In the genomic region with DNA sequence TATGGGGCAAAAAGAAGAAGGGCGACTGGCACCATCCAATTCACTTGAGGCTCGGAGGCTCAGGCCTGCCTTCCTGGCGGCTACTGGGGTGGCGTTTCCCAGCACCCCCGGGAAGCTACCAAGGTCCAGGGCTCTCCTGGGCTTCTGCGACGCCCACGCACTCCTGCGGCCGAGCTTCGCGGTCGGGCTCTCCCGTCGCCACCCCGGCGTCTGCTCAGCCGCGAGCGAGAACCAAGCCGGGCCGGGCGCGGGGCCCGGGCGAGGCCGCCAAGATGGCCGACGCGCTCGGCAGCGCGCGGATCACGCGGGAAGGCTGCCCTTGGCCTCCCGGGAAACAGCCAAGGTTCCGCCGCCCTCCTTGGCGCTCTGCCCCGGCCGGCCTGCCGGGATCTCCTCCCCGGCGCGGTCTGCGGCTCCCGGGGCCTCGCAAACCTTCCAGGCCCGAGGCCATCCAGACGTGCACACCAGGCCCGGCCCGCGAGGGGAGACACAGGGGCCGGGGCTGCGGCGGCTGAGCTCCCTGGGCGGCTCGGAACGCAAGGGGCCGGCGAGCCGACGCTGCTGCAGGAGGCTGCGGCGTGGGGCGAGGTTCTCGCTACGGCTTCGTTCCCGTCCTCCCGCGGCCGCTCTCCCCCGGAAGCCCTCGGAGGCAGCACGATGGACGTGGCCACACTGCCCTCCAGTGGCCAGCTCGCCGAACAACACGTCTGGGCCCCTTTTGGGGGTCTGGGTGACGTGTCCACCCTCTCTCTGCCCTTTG, we compare ENCODE assay signal across 1 cellular context.
TF ChIP-seq lines count a peak whose summit lies in the region.

No MANE protein-coding gene starts in this region.

TF ChIP-seq in HepG2, 621 proteins besides CTCF, POLR2A, EP300 and RAD21 (continued from another document and continues in another):
- TF ChIP-seq ZBTB3 (CRISPR knock-in tag; IDR thresholded peaks at IDR 0.05; ENCODE audit: borderline replicate concordance, low read depth) (no peak), SMAD9 (CRISPR knock-in tag; IDR thresholded peaks at IDR 0.05) (no peak), KLF15 (CRISPR knock-in tag; IDR thresholded peaks at IDR 0.05; ENCODE audit: borderline replicate concordance) (no peak), PAX8 (CRISPR knock-in tag; IDR thresholded peaks at IDR 0.05; ENCODE audit: borderline replicate concordance) (0 out of 2 replicates have a peak, but pooled peaks have one; percentile 18), HMG20B (CRISPR knock-in tag; conservative IDR thresholded peaks at IDR 0.05) (no peak), ZBTB38 (CRISPR knock-in tag; IDR thresholded peaks at IDR 0.05) (peak; percentile 95), ZNF841 (CRISPR knock-in tag; IDR thresholded peaks at IDR 0.05; ENCODE audit: borderline replicate concordance) (no peak), ZNF256 (CRISPR knock-in tag; conservative IDR thresholded peaks at IDR 0.05) (no peak), RELA (CRISPR knock-in tag; IDR thresholded peaks at IDR 0.05) (no peak; the same call in 1 of the 2 replicates), IRF2 (CRISPR knock-in tag; IDR thresholded peaks at IDR 0.05) (peak; percentile 71; the same call in 1 of the 2 replicates), ZNF138 (CRISPR knock-in tag; IDR thresholded peaks at IDR 0.05; ENCODE audit: low read depth) (no peak), ZNF746 (CRISPR knock-in tag; IDR thresholded peaks at IDR 0.05) (no peak), FOXK1 (CRISPR knock-in tag; IDR thresholded peaks at IDR 0.05; ENCODE audit: borderline replicate concordance, low read depth) (no peak), HDAC1 (CRISPR knock-in tag; IDR thresholded peaks at IDR 0.05) (peak; percentile 74), ZFP36L1 (CRISPR knock-in tag; IDR thresholded peaks at IDR 0.05) (no peak), SIN3A (IDR thresholded peaks at IDR 0.05; ENCODE audit: borderline replicate concordance, low read depth, low read length) (no peak)
- TF ChIP-seq, protein P1, sequence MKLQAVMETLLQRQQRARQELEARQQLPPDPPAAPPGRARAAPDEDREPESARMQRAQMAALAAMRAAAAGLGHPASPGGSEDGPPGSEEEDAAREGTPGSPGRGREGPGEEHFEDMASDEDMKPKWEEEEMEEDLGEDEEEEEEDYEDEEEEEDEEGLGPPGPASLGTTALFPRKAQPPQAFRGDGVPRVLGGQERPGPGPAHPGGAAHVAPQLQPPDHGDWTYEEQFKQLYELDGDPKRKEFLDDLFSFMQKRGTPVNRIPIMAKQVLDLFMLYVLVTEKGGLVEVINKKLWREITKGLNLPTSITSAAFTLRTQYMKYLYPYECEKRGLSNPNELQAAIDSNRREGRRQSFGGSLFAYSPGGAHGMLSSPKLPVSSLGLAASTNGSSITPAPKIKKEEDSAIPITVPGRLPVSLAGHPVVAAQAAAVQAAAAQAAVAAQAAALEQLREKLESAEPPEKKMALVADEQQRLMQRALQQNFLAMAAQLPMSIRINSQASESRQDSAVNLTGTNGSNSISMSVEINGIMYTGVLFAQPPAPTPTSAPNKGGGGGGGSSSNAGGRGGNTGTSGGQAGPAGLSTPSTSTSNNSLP (IDR thresholded peaks at IDR 0.05; ENCODE audit: low read depth, low read length), result no peak
- TF ChIP-seq, protein P2, sequence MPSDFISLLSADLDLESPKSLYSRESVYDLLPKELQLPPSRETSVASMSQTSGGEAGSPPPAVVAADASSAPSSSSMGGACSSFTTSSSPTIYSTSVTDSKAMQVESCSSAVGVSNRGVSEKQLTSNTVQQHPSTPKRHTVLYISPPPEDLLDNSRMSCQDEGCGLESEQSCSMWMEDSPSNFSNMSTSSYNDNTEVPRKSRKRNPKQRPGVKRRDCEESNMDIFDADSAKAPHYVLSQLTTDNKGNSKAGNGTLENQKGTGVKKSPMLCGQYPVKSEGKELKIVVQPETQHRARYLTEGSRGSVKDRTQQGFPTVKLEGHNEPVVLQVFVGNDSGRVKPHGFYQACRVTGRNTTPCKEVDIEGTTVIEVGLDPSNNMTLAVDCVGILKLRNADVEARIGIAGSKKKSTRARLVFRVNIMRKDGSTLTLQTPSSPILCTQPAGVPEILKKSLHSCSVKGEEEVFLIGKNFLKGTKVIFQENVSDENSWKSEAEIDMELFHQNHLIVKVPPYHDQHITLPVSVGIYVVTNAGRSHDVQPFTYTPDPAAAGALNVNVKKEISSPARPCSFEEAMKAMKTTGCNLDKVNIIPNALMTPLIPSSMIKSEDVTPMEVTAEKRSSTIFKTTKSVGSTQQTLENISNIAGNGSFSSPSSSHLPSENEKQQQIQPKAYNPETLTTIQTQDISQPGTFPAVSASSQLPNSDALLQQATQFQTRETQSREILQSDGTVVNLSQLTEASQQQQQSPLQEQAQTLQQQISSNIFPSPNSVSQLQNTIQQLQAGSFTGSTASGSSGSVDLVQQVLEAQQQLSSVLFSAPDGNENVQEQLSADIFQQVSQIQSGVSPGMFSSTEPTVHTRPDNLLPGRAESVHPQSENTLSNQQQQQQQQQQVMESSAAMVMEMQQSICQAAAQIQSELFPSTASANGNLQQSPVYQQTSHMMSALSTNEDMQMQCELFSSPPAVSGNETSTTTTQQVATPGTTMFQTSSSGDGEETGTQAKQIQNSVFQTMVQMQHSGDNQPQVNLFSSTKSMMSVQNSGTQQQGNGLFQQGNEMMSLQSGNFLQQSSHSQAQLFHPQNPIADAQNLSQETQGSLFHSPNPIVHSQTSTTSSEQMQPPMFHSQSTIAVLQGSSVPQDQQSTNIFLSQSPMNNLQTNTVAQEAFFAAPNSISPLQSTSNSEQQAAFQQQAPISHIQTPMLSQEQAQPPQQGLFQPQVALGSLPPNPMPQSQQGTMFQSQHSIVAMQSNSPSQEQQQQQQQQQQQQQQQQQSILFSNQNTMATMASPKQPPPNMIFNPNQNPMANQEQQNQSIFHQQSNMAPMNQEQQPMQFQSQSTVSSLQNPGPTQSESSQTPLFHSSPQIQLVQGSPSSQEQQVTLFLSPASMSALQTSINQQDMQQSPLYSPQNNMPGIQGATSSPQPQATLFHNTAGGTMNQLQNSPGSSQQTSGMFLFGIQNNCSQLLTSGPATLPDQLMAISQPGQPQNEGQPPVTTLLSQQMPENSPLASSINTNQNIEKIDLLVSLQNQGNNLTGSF (CRISPR knock-in tag; IDR thresholded peaks at IDR 0.05), result no peak
- TF ChIP-seq, protein P3, sequence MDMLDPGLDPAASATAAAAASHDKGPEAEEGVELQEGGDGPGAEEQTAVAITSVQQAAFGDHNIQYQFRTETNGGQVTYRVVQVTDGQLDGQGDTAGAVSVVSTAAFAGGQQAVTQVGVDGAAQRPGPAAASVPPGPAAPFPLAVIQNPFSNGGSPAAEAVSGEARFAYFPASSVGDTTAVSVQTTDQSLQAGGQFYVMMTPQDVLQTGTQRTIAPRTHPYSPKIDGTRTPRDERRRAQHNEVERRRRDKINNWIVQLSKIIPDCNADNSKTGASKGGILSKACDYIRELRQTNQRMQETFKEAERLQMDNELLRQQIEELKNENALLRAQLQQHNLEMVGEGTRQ (IDR thresholded peaks at IDR 0.05; ENCODE audit: low read depth, low read length), result no peak
- TF ChIP-seq, protein P3 (CRISPR knock-in tag; IDR thresholded peaks at IDR 0.05; ENCODE audit: borderline replicate concordance), result no peak
- TF ChIP-seq, protein P4, sequence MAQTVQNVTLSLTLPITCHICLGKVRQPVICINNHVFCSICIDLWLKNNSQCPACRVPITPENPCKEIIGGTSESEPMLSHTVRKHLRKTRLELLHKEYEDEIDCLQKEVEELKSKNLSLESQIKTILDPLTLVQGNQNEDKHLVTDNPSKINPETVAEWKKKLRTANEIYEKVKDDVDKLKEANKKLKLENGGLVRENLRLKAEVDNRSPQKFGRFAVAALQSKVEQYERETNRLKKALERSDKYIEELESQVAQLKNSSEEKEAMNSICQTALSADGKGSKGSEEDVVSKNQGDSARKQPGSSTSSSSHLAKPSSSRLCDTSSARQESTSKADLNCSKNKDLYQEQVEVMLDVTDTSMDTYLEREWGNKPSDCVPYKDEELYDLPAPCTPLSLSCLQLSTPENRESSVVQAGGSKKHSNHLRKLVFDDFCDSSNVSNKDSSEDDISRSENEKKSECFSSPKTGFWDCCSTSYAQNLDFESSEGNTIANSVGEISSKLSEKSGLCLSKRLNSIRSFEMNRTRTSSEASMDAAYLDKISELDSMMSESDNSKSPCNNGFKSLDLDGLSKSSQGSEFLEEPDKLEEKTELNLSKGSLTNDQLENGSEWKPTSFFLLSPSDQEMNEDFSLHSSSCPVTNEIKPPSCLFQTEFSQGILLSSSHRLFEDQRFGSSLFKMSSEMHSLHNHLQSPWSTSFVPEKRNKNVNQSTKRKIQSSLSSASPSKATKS (CRISPR knock-in tag; IDR thresholded peaks at IDR 0.05), result no peak
- TF ChIP-seq, protein P5, sequence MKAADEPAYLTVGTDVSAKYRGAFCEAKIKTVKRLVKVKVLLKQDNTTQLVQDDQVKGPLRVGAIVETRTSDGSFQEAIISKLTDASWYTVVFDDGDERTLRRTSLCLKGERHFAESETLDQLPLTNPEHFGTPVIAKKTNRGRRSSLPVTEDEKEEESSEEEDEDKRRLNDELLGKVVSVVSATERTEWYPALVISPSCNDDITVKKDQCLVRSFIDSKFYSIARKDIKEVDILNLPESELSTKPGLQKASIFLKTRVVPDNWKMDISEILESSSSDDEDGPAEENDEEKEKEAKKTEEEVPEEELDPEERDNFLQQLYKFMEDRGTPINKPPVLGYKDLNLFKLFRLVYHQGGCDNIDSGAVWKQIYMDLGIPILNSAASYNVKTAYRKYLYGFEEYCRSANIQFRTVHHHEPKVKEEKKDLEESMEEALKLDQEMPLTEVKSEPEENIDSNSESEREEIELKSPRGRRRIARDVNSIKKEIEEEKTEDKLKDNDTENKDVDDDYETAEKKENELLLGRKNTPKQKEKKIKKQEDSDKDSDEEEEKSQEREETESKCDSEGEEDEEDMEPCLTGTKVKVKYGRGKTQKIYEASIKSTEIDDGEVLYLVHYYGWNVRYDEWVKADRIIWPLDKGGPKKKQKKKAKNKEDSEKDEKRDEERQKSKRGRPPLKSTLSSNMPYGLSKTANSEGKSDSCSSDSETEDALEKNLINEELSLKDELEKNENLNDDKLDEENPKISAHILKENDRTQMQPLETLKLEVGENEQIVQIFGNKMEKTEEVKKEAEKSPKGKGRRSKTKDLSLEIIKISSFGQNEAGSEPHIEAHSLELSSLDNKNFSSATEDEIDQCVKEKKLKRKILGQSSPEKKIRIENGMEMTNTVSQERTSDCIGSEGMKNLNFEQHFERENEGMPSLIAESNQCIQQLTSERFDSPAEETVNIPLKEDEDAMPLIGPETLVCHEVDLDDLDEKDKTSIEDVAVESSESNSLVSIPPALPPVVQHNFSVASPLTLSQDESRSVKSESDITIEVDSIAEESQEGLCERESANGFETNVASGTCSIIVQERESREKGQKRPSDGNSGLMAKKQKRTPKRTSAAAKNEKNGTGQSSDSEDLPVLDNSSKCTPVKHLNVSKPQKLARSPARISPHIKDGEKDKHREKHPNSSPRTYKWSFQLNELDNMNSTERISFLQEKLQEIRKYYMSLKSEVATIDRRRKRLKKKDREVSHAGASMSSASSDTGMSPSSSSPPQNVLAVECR (CRISPR knock-in tag; IDR thresholded peaks at IDR 0.05; ENCODE audit: borderline replicate concordance), result peak; percentile 67; the same call in 1 of the 2 replicates
- TF ChIP-seq, protein P6, sequence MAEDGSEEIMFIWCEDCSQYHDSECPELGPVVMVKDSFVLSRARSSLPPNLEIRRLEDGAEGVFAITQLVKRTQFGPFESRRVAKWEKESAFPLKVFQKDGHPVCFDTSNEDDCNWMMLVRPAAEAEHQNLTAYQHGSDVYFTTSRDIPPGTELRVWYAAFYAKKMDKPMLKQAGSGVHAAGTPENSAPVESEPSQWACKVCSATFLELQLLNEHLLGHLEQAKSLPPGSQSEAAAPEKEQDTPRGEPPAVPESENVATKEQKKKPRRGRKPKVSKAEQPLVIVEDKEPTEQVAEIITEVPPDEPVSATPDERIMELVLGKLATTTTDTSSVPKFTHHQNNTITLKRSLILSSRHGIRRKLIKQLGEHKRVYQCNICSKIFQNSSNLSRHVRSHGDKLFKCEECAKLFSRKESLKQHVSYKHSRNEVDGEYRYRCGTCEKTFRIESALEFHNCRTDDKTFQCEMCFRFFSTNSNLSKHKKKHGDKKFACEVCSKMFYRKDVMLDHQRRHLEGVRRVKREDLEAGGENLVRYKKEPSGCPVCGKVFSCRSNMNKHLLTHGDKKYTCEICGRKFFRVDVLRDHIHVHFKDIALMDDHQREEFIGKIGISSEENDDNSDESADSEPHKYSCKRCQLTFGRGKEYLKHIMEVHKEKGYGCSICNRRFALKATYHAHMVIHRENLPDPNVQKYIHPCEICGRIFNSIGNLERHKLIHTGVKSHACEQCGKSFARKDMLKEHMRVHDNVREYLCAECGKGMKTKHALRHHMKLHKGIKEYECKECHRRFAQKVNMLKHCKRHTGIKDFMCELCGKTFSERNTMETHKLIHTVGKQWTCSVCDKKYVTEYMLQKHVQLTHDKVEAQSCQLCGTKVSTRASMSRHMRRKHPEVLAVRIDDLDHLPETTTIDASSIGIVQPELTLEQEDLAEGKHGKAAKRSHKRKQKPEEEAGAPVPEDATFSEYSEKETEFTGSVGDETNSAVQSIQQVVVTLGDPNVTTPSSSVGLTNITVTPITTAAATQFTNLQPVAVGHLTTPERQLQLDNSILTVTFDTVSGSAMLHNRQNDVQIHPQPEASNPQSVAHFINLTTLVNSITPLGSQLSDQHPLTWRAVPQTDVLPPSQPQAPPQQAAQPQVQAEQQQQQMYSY (CRISPR knock-in tag; IDR thresholded peaks at IDR 0.05), result no peak
- TF ChIP-seq, protein P7, sequence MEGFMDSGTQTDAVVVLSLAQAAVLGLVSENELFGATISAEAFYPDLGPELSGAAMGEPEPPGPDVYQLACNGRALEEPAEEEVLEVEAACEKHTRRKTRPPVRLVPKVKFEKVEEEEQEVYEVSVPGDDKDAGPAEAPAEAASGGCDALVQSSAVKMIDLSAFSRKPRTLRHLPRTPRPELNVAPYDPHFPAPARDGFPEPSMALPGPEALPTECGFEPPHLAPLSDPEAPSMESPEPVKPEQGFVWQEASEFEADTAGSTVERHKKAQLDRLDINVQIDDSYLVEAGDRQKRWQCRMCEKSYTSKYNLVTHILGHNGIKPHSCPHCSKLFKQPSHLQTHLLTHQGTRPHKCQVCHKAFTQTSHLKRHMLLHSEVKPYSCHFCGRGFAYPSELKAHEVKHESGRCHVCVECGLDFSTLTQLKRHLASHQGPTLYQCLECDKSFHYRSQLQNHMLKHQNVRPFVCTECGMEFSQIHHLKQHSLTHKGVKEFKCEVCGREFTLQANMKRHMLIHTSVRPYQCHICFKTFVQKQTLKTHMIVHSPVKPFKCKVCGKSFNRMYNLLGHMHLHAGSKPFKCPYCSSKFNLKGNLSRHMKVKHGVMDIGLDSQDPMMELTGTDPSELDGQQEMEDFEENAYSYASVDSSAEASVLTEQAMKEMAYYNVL (CRISPR knock-in tag; IDR thresholded peaks at IDR 0.05; ENCODE audit: borderline replicate concordance), result no peak; the same call in 1 of the 2 replicates
- TF ChIP-seq, protein P8, sequence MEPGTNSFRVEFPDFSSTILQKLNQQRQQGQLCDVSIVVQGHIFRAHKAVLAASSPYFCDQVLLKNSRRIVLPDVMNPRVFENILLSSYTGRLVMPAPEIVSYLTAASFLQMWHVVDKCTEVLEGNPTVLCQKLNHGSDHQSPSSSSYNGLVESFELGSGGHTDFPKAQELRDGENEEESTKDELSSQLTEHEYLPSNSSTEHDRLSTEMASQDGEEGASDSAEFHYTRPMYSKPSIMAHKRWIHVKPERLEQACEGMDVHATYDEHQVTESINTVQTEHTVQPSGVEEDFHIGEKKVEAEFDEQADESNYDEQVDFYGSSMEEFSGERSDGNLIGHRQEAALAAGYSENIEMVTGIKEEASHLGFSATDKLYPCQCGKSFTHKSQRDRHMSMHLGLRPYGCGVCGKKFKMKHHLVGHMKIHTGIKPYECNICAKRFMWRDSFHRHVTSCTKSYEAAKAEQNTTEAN (CRISPR knock-in tag; conservative IDR thresholded peaks at IDR 0.05), result 0 out of 2 replicates have a peak, but pooled peaks have one; percentile 29
